Comparison of ENCODE assay signal across 22 cellular contexts in the genomic region with DNA sequence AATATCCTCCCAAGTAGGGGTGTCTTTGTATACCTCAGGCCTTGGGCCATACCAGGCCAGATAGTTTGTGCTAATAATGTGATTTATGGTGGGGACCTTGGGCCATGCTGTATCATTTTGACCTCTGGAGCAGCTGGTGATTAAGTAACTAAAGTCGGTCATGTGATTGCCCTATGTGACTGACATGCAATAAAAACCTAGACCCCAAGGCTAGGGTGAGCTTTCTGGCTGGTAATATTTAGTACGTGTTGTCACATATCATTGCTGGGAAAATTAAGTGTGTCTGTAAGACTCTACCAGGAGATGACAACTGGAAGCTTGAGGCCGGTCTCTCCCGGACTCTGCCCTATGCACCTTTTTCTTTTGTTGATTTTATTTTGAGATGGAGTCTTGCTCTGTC. TPM values are rescaled to one million over a fixed set of nuclear protein-coding genes. Genes with fewer than 3 reads are reported as not detected.
DNase-seq lines count a peak whose midpoint lies in the region; ATAC-seq, FAIRE-seq and TF ChIP-seq lines count a peak whose summit lies in the region.
"Had no signal": no experiment of that assay in that cellular context is flagged by ENCODE, and none has a peak within 500 bp of the region (broad histone marks: within the 10 kb centered on the region; RNA-seq: fewer than 3 reads in every experiment).

No MANE protein-coding gene starts in this region.

- peaks cover 0 to 35% (median 10%) of the 10 kb centered on the region in 12 donors for H3K4me1 ChIP-seq in heart left ventricle

- H3K27ac Mint-ChIP-seq in stimulated activated naive CD8-positive, alpha-beta T cell treated with anti-CD3 and anti-CD28 coated beads, Interleukin-15, amount 100 ng/mL, for 72 hours = peak overlapping the region; percentile 21 to 34

- H3K36me3 ChIP-seq in heart left ventricle = peaks cover 0 to 61% (median 36%) of the 10 kb centered on the region in 9 donors

- no peak overlapping the region for H3K4me3 Mint-ChIP-seq in stimulated activated naive CD8-positive, alpha-beta T cell treated with anti-CD3 and anti-CD28 coated beads, Interleukin-15, amount 100 ng/mL, for 72 hours

- H3K9me3 Mint-ChIP-seq in stimulated activated naive CD8-positive, alpha-beta T cell treated with anti-CD3 and anti-CD28 coated beads, Interleukin-15, amount 100 ng/mL, for 72 hours = no peaks in the 10 kb centered on the region

- H3K27me3 ChIP-seq in heart left ventricle = no peaks in the 10 kb centered on the region

- DNase-seq in heart left ventricle (no peak), Right ventricle myocardium superior (no peak), left lobe of liver (ENCODE audit: low spot score) (peak; percentile 61), urothelium cell line (ENCODE audit: low spot score) (no peak), GM19238 (ENCODE audit: insufficient read length, low spot score) (no peak), H54 (ENCODE audit: insufficient read length, low spot score) (no peak)
- DNase-seq in stimulated activated naive CD8-positive, alpha-beta T cell treated with anti-CD3 and anti-CD28 coated beads, Interleukin-15, amount 100 ng/mL, for 72 hours = no peak
- no peak for DNase-seq in stimulated activated naive CD8-positive, alpha-beta T cell treated with anti-CD3 and anti-CD28 coated beads, Interleukin-15, Interleukin-2, amounts not matched to agents 100 U/mL and 50 U/mL, for 24 hours
- DNase-seq: AML-193, C1 segment of cervical spinal cord, GDM1, GOT3, KBM-7, NCI-H1092 treated with DMSO at 0.1 percent for 48 hours, NCI-H146, NCI-H2029, NCI-H345, NCI-H524, NCI-H774 had no signal

- no peaks in the 10 kb centered on the region for H3K9me3 ChIP-seq in heart left ventricle

- no peak for TF ChIP-seq CTCF in heart left ventricle (IDR thresholded peaks at IDR 0.05)

- no peak for ATAC-seq in heart left ventricle
- no peak for ATAC-seq in Right ventricle myocardium superior (ENCODE audit: poor library complexity)
- ATAC-seq in stimulated activated naive CD8-positive, alpha-beta T cell treated with anti-CD3 and anti-CD28 coated beads, Interleukin-15, amount 100 ng/mL, for 72 hours = no peak
- ATAC-seq in stimulated activated naive CD8-positive, alpha-beta T cell treated with anti-CD3 and anti-CD28 coated beads, Interleukin-15, Interleukin-2, amounts not matched to agents 100 U/mL and 50 U/mL, for 24 hours = no peak
- peak; percentile 49 for ATAC-seq in left lobe of liver
- ATAC-seq: HCT116 had no signal

- FAIRE-seq in urothelium cell line (lab: Jason Lieb, UNC) (peak; percentile 84), H54 (lab: Jason Lieb, UNC) (no peak)
- FAIRE-seq: GM18507, RCC 7860 had no signal

- no peaks in the 10 kb centered on the region for H3K27me3 Mint-ChIP-seq in stimulated activated naive CD8-positive, alpha-beta T cell treated with anti-CD3 and anti-CD28 coated beads, Interleukin-15, amount 100 ng/mL, for 72 hours

- 52 to 69% (median 60%) methylated on average over 4 of the region's 4 CpGs for WGBS in heart left ventricle, 4 donors

- H3K4me3 ChIP-seq in heart left ventricle = no peak overlapping the region

- TF ChIP-seq POLR2A in heart left ventricle (IDR thresholded peaks at IDR 0.05) = no peak
- TF ChIP-seq POLR2A in H54 (IDR thresholded peaks at IDR 0.05; ENCODE audit: low read depth, low read length) = no peak

- H3K27ac ChIP-seq in heart left ventricle = peak overlapping the region in 11 of 12 donors; percentile 17 to 87 (median 35)

- intact Hi-C loops in heart left ventricle (cut with DNase I) = no loop called here
- intact Hi-C loops in Right ventricle myocardium superior (cut with DNase I) = no loop called here

- no peaks in the 10 kb centered on the region for H3K4me1 Mint-ChIP-seq in stimulated activated naive CD8-positive, alpha-beta T cell treated with anti-CD3 and anti-CD28 coated beads, Interleukin-15, amount 100 ng/mL, for 72 hours

RNA-seq across cellular contexts. Expression of gene TFIP11, which starts 12.6 kb away (rescaled TPM):
- total RNA-seq in heart left ventricle (10 to 100 TPM; 15.1 to 28.0 (median 23.1) TPM), Right ventricle myocardium superior (23.9 TPM), left lobe of liver (19.8 TPM)
- polyA plus RNA-seq in heart left ventricle = 10 to 100 TPM; 17.3 to 23.8 TPM

RNA-seq across cellular contexts. Expression of gene SRRD, which starts 41.2 kb away (rescaled TPM):
- total RNA-seq in heart left ventricle = 10 to 100 TPM; 18.2 to 28.9 (median 23.4) TPM
- polyA plus RNA-seq in heart left ventricle = 10 to 100 TPM; 11.3 to 24.6 TPM
- 23.2 TPM for total RNA-seq in Right ventricle myocardium superior
- 9.5 TPM for total RNA-seq in left lobe of liver

RNA-seq across cellular contexts. Expression of gene HPS4, which starts 41.3 kb away (rescaled TPM):
- total RNA-seq in heart left ventricle = 10 to 100 TPM in 5 of 9 donors, 1 to 10 TPM in 4; 6.9 to 15.0 (median 10.3) TPM
- polyA plus RNA-seq in heart left ventricle = 1 to 10 TPM; 6.2 to 7.2 TPM
- 8.3 TPM for total RNA-seq in Right ventricle myocardium superior
- 13.2 TPM for total RNA-seq in left lobe of liver
